ENCODE assay signal across 7 cellular contexts in the genomic region with DNA sequence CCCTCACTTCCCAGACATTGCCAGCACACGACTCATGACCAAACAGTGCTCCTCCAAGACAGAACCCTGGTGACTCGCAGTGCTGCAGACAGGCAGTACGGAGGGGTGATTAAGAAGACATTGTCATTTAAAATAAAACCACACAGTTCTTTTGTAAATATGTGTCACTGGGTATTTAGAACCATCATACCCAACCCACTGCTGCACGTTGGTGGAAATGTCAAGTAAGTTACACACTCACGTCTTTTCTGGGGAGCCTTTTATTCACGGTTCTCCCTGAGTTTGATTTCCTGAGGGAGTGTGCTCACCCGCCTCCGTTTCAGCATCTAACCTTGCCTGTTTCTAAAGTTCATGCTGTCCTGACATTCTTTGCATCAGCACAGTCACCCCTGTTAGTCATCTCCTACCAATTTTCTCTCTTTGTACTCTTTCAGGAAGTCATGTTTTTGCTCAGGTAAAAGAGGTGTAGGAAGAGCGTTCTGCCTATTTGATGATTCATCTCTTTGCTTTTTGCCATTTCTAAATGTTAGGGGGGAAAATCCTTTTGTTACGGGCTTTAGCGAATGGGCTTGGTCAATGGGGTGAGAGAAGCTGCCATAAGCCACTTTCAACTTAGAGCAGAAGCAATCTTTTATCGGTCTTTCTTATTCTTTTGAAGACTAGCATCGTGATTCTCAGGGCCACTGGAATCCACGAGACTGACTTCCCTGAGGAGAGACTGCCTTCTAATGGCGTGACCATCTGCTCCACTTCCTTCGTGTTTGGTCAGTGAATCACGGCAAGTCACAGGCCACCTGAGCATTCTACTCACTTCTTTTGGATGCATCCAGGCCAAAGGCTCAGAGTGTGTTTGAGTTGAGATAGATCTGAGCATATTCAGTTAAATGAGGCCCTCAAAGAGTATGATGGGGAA.
DNase-seq lines count a peak whose midpoint lies in the region; ATAC-seq and TF ChIP-seq lines count a peak whose summit lies in the region.

No MANE protein-coding gene starts in this region.

- H3K4me1 Mint-ChIP-seq in activated CD8-positive, alpha-beta T cell treated with anti-CD3 and anti-CD28 coated beads, Interleukin-2, amount 10 ng/mL, durations not matched to agents 7 days and 5 days (ENCODE audit: low read depth) = peaks cover 83% of the 10 kb centered on the region
- H3K4me1 Mint-ChIP-seq in stimulated activated memory B cell treated with anti-CD40 and anti-IgM and Interleukin-4, amounts not matched to agents 10 μg/mL and 1 μg/mL and 100 μg/mL, for 72 hours = peaks cover 94% of the 10 kb centered on the region

- CTCF ChIA-PET in activated CD8-positive, alpha-beta T cell treated with anti-CD3 and anti-CD28 coated beads, Interleukin-2, amount 10 ng/mL, durations not matched to agents 7 days and 5 days (lab: Charles Lee) = no interaction called here
- CTCF ChIA-PET in HEK293T (lab: Yijun Ruan, JAX) = no interaction called here

- peak; percentile 43 for ATAC-seq in activated CD8-positive, alpha-beta T cell treated with anti-CD3 and anti-CD28 coated beads, Interleukin-2, amount 10 ng/mL, durations not matched to agents 7 days and 5 days
- ATAC-seq in stimulated activated memory B cell treated with anti-CD40 and anti-IgM and Interleukin-4, amounts not matched to agents 10 μg/mL and 1 μg/mL and 100 μg/mL, for 72 hours = peak; percentile 68
- ATAC-seq in GM18511 (IDR thresholded peaks at IDR 0.05; ENCODE audit: unreplicated experiment) = no peak

- peak overlapping the region; percentile 79 for H3K27ac Mint-ChIP-seq in activated CD8-positive, alpha-beta T cell treated with anti-CD3 and anti-CD28 coated beads, Interleukin-2, amount 10 ng/mL, durations not matched to agents 7 days and 5 days
- H3K27ac Mint-ChIP-seq in stimulated activated memory B cell treated with anti-CD40 and anti-IgM and Interleukin-4, amounts not matched to agents 10 μg/mL and 1 μg/mL and 100 μg/mL, for 72 hours = peak overlapping the region; percentile 95

- no peaks in the 10 kb centered on the region for H3K9me3 Mint-ChIP-seq in activated CD8-positive, alpha-beta T cell treated with anti-CD3 and anti-CD28 coated beads, Interleukin-2, amount 10 ng/mL, durations not matched to agents 7 days and 5 days (ENCODE audit: insufficient read depth)
- no peaks in the 10 kb centered on the region for H3K9me3 Mint-ChIP-seq in stimulated activated memory B cell treated with anti-CD40 and anti-IgM and Interleukin-4, amounts not matched to agents 10 μg/mL and 1 μg/mL and 100 μg/mL, for 72 hours

- DNase-seq in HT-29 (ENCODE audit: low spot score) = peak; percentile 22
- DNase-seq in activated CD8-positive, alpha-beta T cell treated with anti-CD3 and anti-CD28 coated beads, Interleukin-2, amount 10 ng/mL, durations not matched to agents 7 days and 5 days = peak; percentile 37
- DNase-seq in fibroblast of pulmonary artery (ENCODE audit: low read depth) = peak; percentile 38
- DNase-seq in GDM1 (lab: John Stamatoyannopoulos, UW) = no peak
- no peak for DNase-seq in HEK293T (ENCODE audit: extremely low spot score)

- H3K4me3 Mint-ChIP-seq in activated CD8-positive, alpha-beta T cell treated with anti-CD3 and anti-CD28 coated beads, Interleukin-2, amount 10 ng/mL, durations not matched to agents 7 days and 5 days = no peak overlapping the region
- peak overlapping the region; percentile 39 for H3K4me3 Mint-ChIP-seq in stimulated activated memory B cell treated with anti-CD40 and anti-IgM and Interleukin-4, amounts not matched to agents 10 μg/mL and 1 μg/mL and 100 μg/mL, for 72 hours

- POLR2A ChIA-PET in activated CD8-positive, alpha-beta T cell treated with anti-CD3 and anti-CD28 coated beads, Interleukin-2, amount 10 ng/mL, durations not matched to agents 7 days and 5 days (lab: Charles Lee) = no interaction called here
- POLR2A ChIA-PET in HEK293T (lab: Yijun Ruan, JAX) = no interaction called here

- no peaks in the 10 kb centered on the region for H3K27me3 Mint-ChIP-seq in activated CD8-positive, alpha-beta T cell treated with anti-CD3 and anti-CD28 coated beads, Interleukin-2, amount 10 ng/mL, durations not matched to agents 7 days and 5 days (ENCODE audit: low read depth)
- no peaks in the 10 kb centered on the region for H3K27me3 Mint-ChIP-seq in stimulated activated memory B cell treated with anti-CD40 and anti-IgM and Interleukin-4, amounts not matched to agents 10 μg/mL and 1 μg/mL and 100 μg/mL, for 72 hours

- peaks cover 18% of the 10 kb centered on the region for H3K36me3 Mint-ChIP-seq in activated CD8-positive, alpha-beta T cell treated with anti-CD3 and anti-CD28 coated beads, Interleukin-2, amount 10 ng/mL, durations not matched to agents 7 days and 5 days (ENCODE audit: low read depth)
- H3K36me3 Mint-ChIP-seq in stimulated activated memory B cell treated with anti-CD40 and anti-IgM and Interleukin-4, amounts not matched to agents 10 μg/mL and 1 μg/mL and 100 μg/mL, for 72 hours = no peaks in the 10 kb centered on the region

- no peak overlapping the region for H3K4me3 ChIP-seq in fibroblast of pulmonary artery (replicated peaks; ENCODE audit: low read depth, low read length)

- TF ChIP-seq CTCF in fibroblast of pulmonary artery (IDR thresholded peaks at IDR 0.05; ENCODE audit: low read length, missing control alignments) = no peak

TF ChIP-seq in HEK293T, 16 proteins besides CTCF, POLR2A, EP300 and RAD21:
- no peak for TF ChIP-seq BHLHE40 (IDR thresholded peaks at IDR 0.05; ENCODE audit: borderline replicate concordance)

Comparison
In these comparisons a context has a peak if more than half of its experiments do, and no peak if none do; other contexts are left out.
1. DNase-seq: peak in HT-29 (single experiment), activated CD8-positive, alpha-beta T cell treated with anti-CD3 and anti-CD28 coated beads, Interleukin-2, amount 10 ng/mL, durations not matched to agents 7 days and 5 days (single experiment) and fibroblast of pulmonary artery (single experiment); none in GDM1 (single experiment) and HEK293T (single experiment).